ENCODE assay signal across 20 cellular contexts in genomic region chr7:27153526-27153925, GRCh38. TPM values are rescaled to one million over a fixed set of nuclear protein-coding genes. Genes with fewer than 3 reads are reported as not detected.
DNase-seq lines count a peak whose midpoint lies in the region; ATAC-seq and TF ChIP-seq lines count a peak whose summit lies in the region.
"Had no signal": no experiment of that assay in that cellular context is flagged by ENCODE, and none has a peak within 500 bp of the region (broad histone marks: within the 10 kb centered on the region; RNA-seq: fewer than 3 reads in every experiment).

No MANE protein-coding gene starts in this region.

- H3K27ac ChIP-seq in suprapubic skin, result peak overlapping the region; percentile 97
- H3K27ac ChIP-seq: SJSA1 had no signal

- no peaks in the 10 kb centered on the region for H3K27me3 ChIP-seq in kidney epithelial cell (ENCODE audit: control insufficient read depth, insufficient read depth, low read length)
- H3K27me3 ChIP-seq in suprapubic skin, result peaks cover 19% of the 10 kb centered on the region
- H3K27me3 ChIP-seq: SJSA1 had no signal

- H3K27ac Mint-ChIP-seq in activated CD8-positive, alpha-beta T cell treated with anti-CD3 and anti-CD28 coated beads, Interleukin-2, amount 10 ng/mL, durations not matched to agents 7 days and 5 days, result peak overlapping the region; percentile 18
- no peak overlapping the region for H3K27ac Mint-ChIP-seq in activated CD8-positive, alpha-beta T cell treated with anti-CD3 and anti-CD28 coated beads for 36 hours
- H3K27ac Mint-ChIP-seq in T-helper 17 cell, result peak overlapping the region; percentile 91
- H3K27ac Mint-ChIP-seq: natural killer cell had no signal

- POLR2A ChIA-PET in activated CD8-positive, alpha-beta T cell treated with anti-CD3 and anti-CD28 coated beads, Interleukin-2, amount 10 ng/mL, durations not matched to agents 7 days and 5 days (lab: Charles Lee), result no interaction called here
- POLR2A ChIA-PET in activated CD8-positive, alpha-beta T cell treated with anti-CD3 and anti-CD28 coated beads for 36 hours (lab: Charles Lee), result no interaction called here

- H3K27me3 Mint-ChIP-seq in activated CD8-positive, alpha-beta T cell treated with anti-CD3 and anti-CD28 coated beads, Interleukin-2, amount 10 ng/mL, durations not matched to agents 7 days and 5 days (ENCODE audit: low read depth), result peaks cover 89% of the 10 kb centered on the region
- peaks cover 86% of the 10 kb centered on the region for H3K27me3 Mint-ChIP-seq in activated CD8-positive, alpha-beta T cell treated with anti-CD3 and anti-CD28 coated beads for 36 hours
- peaks cover 92% of the 10 kb centered on the region for H3K27me3 Mint-ChIP-seq in T-helper 17 cell

- no peak overlapping the region for H3K4me3 Mint-ChIP-seq in activated CD8-positive, alpha-beta T cell treated with anti-CD3 and anti-CD28 coated beads, Interleukin-2, amount 10 ng/mL, durations not matched to agents 7 days and 5 days
- no peak overlapping the region for H3K4me3 Mint-ChIP-seq in activated CD8-positive, alpha-beta T cell treated with anti-CD3 and anti-CD28 coated beads for 36 hours
- peak overlapping the region; percentile 54 for H3K4me3 Mint-ChIP-seq in T-helper 17 cell
- H3K4me3 Mint-ChIP-seq: stimulated activated naive B cell treated with anti-CD40 and anti-IgM and Interleukin-4, amounts not matched to agents 10 μg/mL and 1 μg/mL and 100 μg/mL, for 72 hours had no signal

- CTCF ChIA-PET in activated CD8-positive, alpha-beta T cell treated with anti-CD3 and anti-CD28 coated beads, Interleukin-2, amount 10 ng/mL, durations not matched to agents 7 days and 5 days (lab: Charles Lee), result no interaction called here
- CTCF ChIA-PET in activated CD8-positive, alpha-beta T cell treated with anti-CD3 and anti-CD28 coated beads for 36 hours (lab: Charles Lee), result interaction anchor here (1.3 to 6.2 kb wide), 3 partner anchors 9 to 26 kb away, joined by 3 to 63 read pairs (median 6); no protein-coding TSS in a partner anchor

- DNase-seq in activated CD8-positive, alpha-beta T cell treated with anti-CD3 and anti-CD28 coated beads, Interleukin-2, amount 10 ng/mL, durations not matched to agents 7 days and 5 days, result no peak
- DNase-seq in activated CD8-positive, alpha-beta T cell treated with anti-CD3 and anti-CD28 coated beads for 36 hours, result no peak
- DNase-seq in T-helper 17 cell (no peak), kidney epithelial cell (ENCODE audit: low read depth) (no peak), suprapubic skin (ENCODE audit: low spot score in 2 of 2) (no peak), NCI-H2171 (lab: John Stamatoyannopoulos, UW) (no peak), cerebellum (ENCODE audit: low spot score) (no peak)
- DNase-seq: activated CD4-positive, alpha-beta T cell treated with anti-CD3 and anti-CD28 coated beads, Interleukin-2, amount 50 U/mL, for 1 hour; C1 segment of cervical spinal cord; foreskin melanocyte; natural killer cell; NCI-H1048; NCI-H2081 treated with DMSO at 0.1 percent for 48 hours; OCI-M1; psoas muscle; stimulated activated naive B cell treated with anti-CD40 and anti-IgM and Interleukin-4, amounts not matched to agents 10 μg/mL and 1 μg/mL and 100 μg/mL, for 72 hours had no signal

- TF ChIP-seq EP300 in suprapubic skin (IDR thresholded peaks at IDR 0.05), result no peak

- TF ChIP-seq CTCF in activated CD8-positive, alpha-beta T cell treated with anti-CD3 and anti-CD28 coated beads for 36 hours (IDR thresholded peaks at IDR 0.05), result no peak
- TF ChIP-seq CTCF in kidney epithelial cell (IDR thresholded peaks at IDR 0.05; ENCODE audit: insufficient read depth, low read length, poor library complexity, severe bottlenecking) (no peak), suprapubic skin (IDR thresholded peaks at IDR 0.05) (no peak)

- TF ChIP-seq POLR2A in suprapubic skin (IDR thresholded peaks at IDR 0.05), result no peak

- no peaks in the 10 kb centered on the region for H3K9me3 Mint-ChIP-seq in activated CD8-positive, alpha-beta T cell treated with anti-CD3 and anti-CD28 coated beads, Interleukin-2, amount 10 ng/mL, durations not matched to agents 7 days and 5 days (ENCODE audit: insufficient read depth)
- H3K9me3 Mint-ChIP-seq in activated CD8-positive, alpha-beta T cell treated with anti-CD3 and anti-CD28 coated beads for 36 hours, result no peaks in the 10 kb centered on the region
- H3K9me3 Mint-ChIP-seq: natural killer cell had no signal

- H3K4me1 ChIP-seq in suprapubic skin, result peaks cover 95% of the 10 kb centered on the region

- H3K9me3 ChIP-seq in T-helper 17 cell (ENCODE audit: control insufficient read depth, low read length, poor library complexity, severe bottlenecking) (no peaks in the 10 kb centered on the region), suprapubic skin (no peaks in the 10 kb centered on the region)
- H3K9me3 ChIP-seq: psoas muscle, SJSA1 had no signal

- intact Hi-C loops in activated CD8-positive, alpha-beta T cell treated with anti-CD3 and anti-CD28 coated beads for 36 hours (cut with micrococcal nuclease), result no loop called here

- peaks cover 41% of the 10 kb centered on the region for H3K4me1 Mint-ChIP-seq in activated CD8-positive, alpha-beta T cell treated with anti-CD3 and anti-CD28 coated beads, Interleukin-2, amount 10 ng/mL, durations not matched to agents 7 days and 5 days (ENCODE audit: low read depth)
- H3K4me1 Mint-ChIP-seq in activated CD8-positive, alpha-beta T cell treated with anti-CD3 and anti-CD28 coated beads for 36 hours (ENCODE audit: low read depth), result peaks cover 40% of the 10 kb centered on the region
- H3K4me1 Mint-ChIP-seq in T-helper 17 cell, result peaks cover 47% of the 10 kb centered on the region

- peak overlapping the region; percentile 22 for H3K4me3 ChIP-seq in kidney epithelial cell (ENCODE audit: low read depth, low read length)
- H3K4me3 ChIP-seq in suprapubic skin, result no peak overlapping the region
- H3K4me3 ChIP-seq: K562, SJSA1 had no signal

- H3K36me3 ChIP-seq in kidney epithelial cell (ENCODE audit: control insufficient read depth, insufficient read depth, low read length) (no peaks in the 10 kb centered on the region), suprapubic skin (no peaks in the 10 kb centered on the region)
- H3K36me3 ChIP-seq: SJSA1 had no signal

- 70% methylated on average over 3 of the region's 3 CpGs for WGBS in suprapubic skin

- H3K36me3 Mint-ChIP-seq in activated CD8-positive, alpha-beta T cell treated with anti-CD3 and anti-CD28 coated beads, Interleukin-2, amount 10 ng/mL, durations not matched to agents 7 days and 5 days (ENCODE audit: low read depth), result peaks cover 8% of the 10 kb centered on the region
- H3K36me3 Mint-ChIP-seq in activated CD8-positive, alpha-beta T cell treated with anti-CD3 and anti-CD28 coated beads for 36 hours (ENCODE audit: low read depth), result no peaks in the 10 kb centered on the region
- peaks cover 15% of the 10 kb centered on the region for H3K36me3 Mint-ChIP-seq in T-helper 17 cell (ENCODE audit: low read depth)
- H3K36me3 Mint-ChIP-seq: natural killer cell had no signal

- ATAC-seq in activated CD8-positive, alpha-beta T cell treated with anti-CD3 and anti-CD28 coated beads, Interleukin-2, amount 10 ng/mL, durations not matched to agents 7 days and 5 days, result no peak
- no peak for ATAC-seq in activated CD8-positive, alpha-beta T cell treated with anti-CD3 and anti-CD28 coated beads for 36 hours
- ATAC-seq in T-helper 17 cell (no peak), GM21619 (IDR thresholded peaks at IDR 0.05; ENCODE audit: unreplicated experiment) (no peak)
- ATAC-seq: K562; natural killer cell; psoas muscle; stimulated activated naive B cell treated with anti-CD40 and anti-IgM and Interleukin-4, amounts not matched to agents 10 μg/mL and 1 μg/mL and 100 μg/mL, for 72 hours had no signal

RNA-seq across cellular contexts. Expression of gene HOXA3, which starts 1.1 kb away (rescaled TPM):
- total RNA-seq in activated CD8-positive, alpha-beta T cell treated with anti-CD3 and anti-CD28 coated beads, Interleukin-2, amount 10 ng/mL, durations not matched to agents 7 days and 5 days, result not detected
- total RNA-seq in activated CD8-positive, alpha-beta T cell treated with anti-CD3 and anti-CD28 coated beads for 36 hours, result not detected
- total RNA-seq in T-helper 17 cell (not detected), kidney epithelial cell (17.3 and 26.4 TPM in 2 replicates), suprapubic skin (10 to 100 TPM in 1 of 4 donors, 1 to 10 TPM in 3; 5.5 to 19.9 (median 6.2) TPM), cerebellum (not detected)
- total RNA-seq: A673 had no signal

RNA-seq across cellular contexts. Expression of gene HOXA7, which starts 2.9 kb away (rescaled TPM):
- not detected for total RNA-seq in activated CD8-positive, alpha-beta T cell treated with anti-CD3 and anti-CD28 coated beads, Interleukin-2, amount 10 ng/mL, durations not matched to agents 7 days and 5 days
- total RNA-seq in activated CD8-positive, alpha-beta T cell treated with anti-CD3 and anti-CD28 coated beads for 36 hours, result not detected
- total RNA-seq in T-helper 17 cell, result not detected
- 28.8 and 34.2 TPM in 2 replicates for total RNA-seq in kidney epithelial cell
- total RNA-seq in suprapubic skin, result 10 to 100 TPM; 14.8 to 23.6 (median 17.5) TPM
- not detected for total RNA-seq in cerebellum
- total RNA-seq: K562, natural killer cell had no signal

RNA-seq across cellular contexts. Expression of gene HOXA6, which starts 6.0 kb away (rescaled TPM):
- total RNA-seq in activated CD8-positive, alpha-beta T cell treated with anti-CD3 and anti-CD28 coated beads, Interleukin-2, amount 10 ng/mL, durations not matched to agents 7 days and 5 days, result not detected
- total RNA-seq in activated CD8-positive, alpha-beta T cell treated with anti-CD3 and anti-CD28 coated beads for 36 hours, result not detected
- total RNA-seq in T-helper 17 cell (not detected), kidney epithelial cell (4.8 and 10.5 TPM in 2 replicates), suprapubic skin (1 to 10 TPM; 4.0 to 9.3 (median 6.4) TPM), cerebellum (not detected)
- total RNA-seq: A673, K562 had no signal

RNA-seq across cellular contexts. Expression of gene HOXA5, which starts 10.0 kb away (rescaled TPM):
- total RNA-seq in activated CD8-positive, alpha-beta T cell treated with anti-CD3 and anti-CD28 coated beads, Interleukin-2, amount 10 ng/mL, durations not matched to agents 7 days and 5 days, result not detected
- total RNA-seq in activated CD8-positive, alpha-beta T cell treated with anti-CD3 and anti-CD28 coated beads for 36 hours, result not detected
- under 1 TPM in 1 of 2 donors, not detected in 1; 0.26 TPM for total RNA-seq in T-helper 17 cell
- total RNA-seq in kidney epithelial cell, result 18.8 and 19.1 TPM in 2 replicates
- total RNA-seq in suprapubic skin, result 10 to 100 TPM in 3 of 4 donors, 1 to 10 TPM in 1; 4.7 to 16.3 (median 14.6) TPM
- total RNA-seq in cerebellum, result not detected
- total RNA-seq: A673, K562 had no signal

RNA-seq across cellular contexts. Expression of gene HOXA9, which starts 11.8 kb away (rescaled TPM):
- total RNA-seq in activated CD8-positive, alpha-beta T cell treated with anti-CD3 and anti-CD28 coated beads, Interleukin-2, amount 10 ng/mL, durations not matched to agents 7 days and 5 days, result not detected
- not detected for total RNA-seq in activated CD8-positive, alpha-beta T cell treated with anti-CD3 and anti-CD28 coated beads for 36 hours
- total RNA-seq in T-helper 17 cell (not detected), kidney epithelial cell (46.5 and 53.7 TPM in 2 replicates), suprapubic skin (10 to 100 TPM; 26.7 to 64.8 (median 48.7) TPM), cerebellum (not detected)
- total RNA-seq: A673, K562 had no signal

Comparison
In these comparisons a context has a peak if more than half of its experiments do, and no peak if none do; other contexts are left out.
1. RNA of gene HOXA7, which starts 2.9 kb away (total RNA-seq): 28.8 to 34.2 TPM in kidney epithelial cell and 14.8 to 23.6 TPM in suprapubic skin; not detected in activated CD8-positive, alpha-beta T cell treated with anti-CD3 and anti-CD28 coated beads, Interleukin-2, amount 10 ng/mL, durations not matched to agents 7 days and 5 days, not detected in activated CD8-positive, alpha-beta T cell treated with anti-CD3 and anti-CD28 coated beads for 36 hours, not detected in T-helper 17 cell and not detected in cerebellum (single experiment); every median in the first group is over 10 times any median in the second.